8 cellular contexts compared by ENCODE assay signal in the genomic region with DNA sequence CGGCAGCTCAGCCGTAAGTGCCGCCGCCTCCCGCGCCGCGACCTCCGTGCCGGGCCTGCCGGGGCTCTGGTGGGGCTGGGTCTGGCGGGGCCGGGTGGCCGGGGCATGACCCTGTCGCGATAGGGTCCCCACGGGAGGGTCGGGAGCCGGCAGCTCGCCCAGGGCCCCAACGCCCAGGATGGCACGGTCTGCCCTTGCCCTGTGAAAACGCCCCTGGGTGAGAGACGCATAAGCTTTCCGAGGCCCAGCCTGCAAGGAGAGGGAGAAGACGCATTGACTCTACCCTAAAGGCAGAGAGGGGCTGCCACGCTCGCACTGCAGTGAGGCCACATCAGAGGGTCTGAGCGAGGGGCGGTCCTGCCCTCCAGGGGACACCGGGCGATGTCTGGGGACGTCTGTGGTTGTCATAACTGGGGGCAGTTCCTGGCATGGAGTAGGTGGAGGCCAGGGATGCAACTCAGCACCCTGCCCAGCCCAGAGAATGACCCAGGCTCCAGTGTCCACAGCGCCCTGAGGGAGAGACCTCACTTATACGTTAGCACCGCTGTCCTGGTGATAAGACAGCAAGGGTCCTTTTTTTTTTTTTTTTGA. TPM values are rescaled to one million over a fixed set of nuclear protein-coding genes. Genes with fewer than 3 reads are reported as not detected.
DNase-seq lines count a peak whose midpoint lies in the region; ATAC-seq and TF ChIP-seq lines count a peak whose summit lies in the region.

No MANE protein-coding gene starts in this region.

- H3K9ac ChIP-seq in HCT116 (ENCODE audit: low read length): peak overlapping the region; percentile 79

- DNase-seq in EH (ENCODE audit: low read depth) (peak; percentile 24), HCT116 (ENCODE audit: low read depth, low spot score) (no peak), SJSA1 (ENCODE audit: low read depth in 1 of 2, low spot score in 2 of 2) (no peak), epithelial cell of esophagus (ENCODE audit: low read depth) (no peak), nephron progenitor cell (no peak), H4 (ENCODE audit: low spot score) (no peak)

- peaks cover 22% of the 10 kb centered on the region for H3K9me3 Mint-ChIP-seq in nephron progenitor cell

- peaks cover 11% of the 10 kb centered on the region for H3K27me3 Mint-ChIP-seq in nephron progenitor cell (ENCODE audit: low read depth, poor library complexity)

- no peaks in the 10 kb centered on the region for H3K36me3 ChIP-seq in HCT116 (ENCODE audit: control insufficient read depth in 1 of 2, insufficient read depth in 2 of 2, low read length in 2 of 2)
- peaks cover 6% of the 10 kb centered on the region for H3K36me3 ChIP-seq in SJSA1

- H3K4me1 ChIP-seq in HCT116 (ENCODE audit: control insufficient read depth in 1 of 2, insufficient read depth in 2 of 2, low read length in 2 of 2) (peaks cover 6 to 18% of the 10 kb centered on the region in 2 experiments), SJSA1 (replicated peaks) (peaks cover 5% of the 10 kb centered on the region)

- H3K4me1 Mint-ChIP-seq in nephron progenitor cell: no peaks in the 10 kb centered on the region

- H3K27ac Mint-ChIP-seq in nephron progenitor cell: peak overlapping the region; percentile 84

- peak; percentile 35 for ATAC-seq in HCT116
- ATAC-seq in GM19455 (IDR thresholded peaks at IDR 0.05; ENCODE audit: unreplicated experiment): no peak
- ATAC-seq in GM18870 (IDR thresholded peaks at IDR 0.05; ENCODE audit: unreplicated experiment): no peak

- no peaks in the 10 kb centered on the region for H4K20me1 ChIP-seq in HCT116 (ENCODE audit: insufficient read depth)

- no peaks in the 10 kb centered on the region for H3K9me3 ChIP-seq in HCT116 (ENCODE audit: control insufficient read depth in 1 of 2, insufficient read depth in 1 of 2, low read depth in 1 of 2, low read length in 2 of 2)
- H3K9me3 ChIP-seq in SJSA1 (replicated peaks): no peaks in the 10 kb centered on the region; the same call in 1 of the 2 replicates

- 0 out of 2 replicates have a peak, but pooled peaks cover 4% of the 10 kb centered on the region for H3K79me2 ChIP-seq in HCT116 (ENCODE audit: insufficient read depth, low read length)

- no peak for TF ChIP-seq POLR2A in HCT116 (IDR thresholded peaks at IDR 0.05; ENCODE audit: borderline replicate concordance, extremely low read depth, insufficient read depth, insufficient read length)

- H2AFZ ChIP-seq in HCT116 (ENCODE audit: low read depth, low read length, poor library complexity, severe bottlenecking): no peak overlapping the region

- peak overlapping the region; percentile 65 to 95 for H3K4me3 ChIP-seq in HCT116 (replicated peaks in 1 of 2; ENCODE audit: low read depth in 1 of 2, low read length in 2 of 2)
- peak overlapping the region; percentile 86 for H3K4me3 ChIP-seq in SJSA1
- peak overlapping the region; percentile 82 for H3K4me3 ChIP-seq in epithelial cell of esophagus (ENCODE audit: low read length)

- H3K4me2 ChIP-seq in HCT116 (ENCODE audit: low read length): peak overlapping the region; percentile 98

- no peaks in the 10 kb centered on the region for H3K9me2 ChIP-seq in HCT116 (ENCODE audit: insufficient read depth)

- no peak for TF ChIP-seq RAD21 in HCT116 (IDR thresholded peaks at IDR 0.05; ENCODE audit: low read depth)

- H3K4me3 Mint-ChIP-seq in nephron progenitor cell: peak overlapping the region; percentile 91

- intact Hi-C loops in HCT116 (cut with micrococcal nuclease): no loop called here

- POLR2A ChIA-PET in HCT116 (lab: Charles Lee): interaction anchor here (0.6 kb wide), 1 partner anchor 917 kb away, joined by 4 read pairs; no protein-coding TSS in a partner anchor

- H3K36me3 Mint-ChIP-seq in nephron progenitor cell (ENCODE audit: low read depth): peaks cover 41% of the 10 kb centered on the region

- CTCF ChIA-PET in HCT116 (lab: Charles Lee): no interaction called here

- BruUV-seq in HCT116 (replicated peaks; lab: Mats Ljungman, UMichigan): no TSS peak

- RAD21 ChIA-PET in HCT116 (lab: Charles Lee; ENCODE audit: low non-redundant PET in 1 of 2, low total read pairs in 2 of 2, uncharacterized antibody in 2 of 2, unreplicated experiment in 2 of 2): no interaction called here

- TF ChIP-seq CTCF in HCT116 (IDR thresholded peaks at IDR 0.05 in 2 of 3, conservative IDR thresholded peaks at IDR 0.05 in 1 of 3; ENCODE audit: borderline replicate concordance in 1 of 3, insufficient read depth in 1 of 3, low read depth in 2 of 3, low read length in 2 of 3) (no peak), epithelial cell of esophagus (IDR thresholded peaks at IDR 0.05; ENCODE audit: insufficient read depth, low read depth, low read length, missing control alignments) (no peak), nephron progenitor cell (IDR thresholded peaks at IDR 0.05) (no peak)

- no peaks in the 10 kb centered on the region for H3K27me3 ChIP-seq in HCT116 (ENCODE audit: insufficient read depth, low read length)
- H3K27me3 ChIP-seq in SJSA1 (replicated peaks): no peaks in the 10 kb centered on the region

- H3K27ac ChIP-seq in HCT116 (ENCODE audit: low read depth, low read length) (peak overlapping the region; percentile 53; the same call in 1 of the 2 replicates), SJSA1 (no peak overlapping the region; the same call in 1 of the 2 replicates)

TF ChIP-seq in HCT116, 20 proteins besides CTCF, POLR2A, EP300 and RAD21:
- TF ChIP-seq SP1 (IDR thresholded peaks at IDR 0.05; ENCODE audit: low read depth) (no peak), ELF1 (IDR thresholded peaks at IDR 0.05; ENCODE audit: borderline replicate concordance, low read depth) (no peak), POLR2AphosphoS5 (IDR thresholded peaks at IDR 0.05; ENCODE audit: low read depth, low read length) (no peak), ZFX (IDR thresholded peaks at IDR 0.05) (peak; percentile 78; the same call in 1 of the 2 replicates), CBX3 (IDR thresholded peaks at IDR 0.05; ENCODE audit: low read depth) (no peak), EZH2phosphoT487 (IDR thresholded peaks at IDR 0.05; ENCODE audit: borderline replicate concordance) (no peak)

RNA-seq across cellular contexts. Expression of gene ZNF554, which starts 0.5 kb away (rescaled TPM):
- 4.0 TPM for total RNA-seq in HCT116 (2021; ENCODE audit: unreplicated experiment)
- polyA plus RNA-seq in HCT116 (2012): 1.8 and 2.4 TPM in 2 replicates
- total RNA-seq in SJSA1 (2014; rRNA removed; shearing (Covaris generic)): 1.7 and 2.7 TPM in 2 replicates
- 1.5 and 1.8 TPM in 2 replicates for total RNA-seq in H4 (2014; rRNA removed; shearing (Covaris generic))

RNA-seq across cellular contexts. Expression of gene ZNF555, which starts 21.1 kb away (rescaled TPM):
- total RNA-seq in HCT116 (2021; ENCODE audit: unreplicated experiment): 4.5 TPM
- 1.2 and 2.1 TPM in 2 replicates for polyA plus RNA-seq in HCT116 (2012)
- total RNA-seq in SJSA1 (2014; rRNA removed; shearing (Covaris generic)): 2.9 and 5.2 TPM in 2 replicates
- total RNA-seq in H4 (2014; rRNA removed; shearing (Covaris generic)): 3.0 and 4.8 TPM in 2 replicates

RNA-seq across cellular contexts. Expression of gene THOP1, which starts 34.9 kb away (rescaled TPM):
- 201 TPM for total RNA-seq in HCT116 (2021; ENCODE audit: unreplicated experiment)
- 208 and 220 TPM in 2 replicates for polyA plus RNA-seq in HCT116 (2012)
- total RNA-seq in SJSA1 (2014; rRNA removed; shearing (Covaris generic)): 146 and 185 TPM in 2 replicates
- total RNA-seq in H4 (2014; rRNA removed; shearing (Covaris generic)): 74.8 and 107 TPM in 2 replicates

RNA-seq across cellular contexts. Expression of gene SGTA, which starts 37.1 kb away (rescaled TPM):
- total RNA-seq in HCT116 (2021; ENCODE audit: unreplicated experiment): 109 TPM
- polyA plus RNA-seq in HCT116 (2012): 87.8 and 92.7 TPM in 2 replicates
- 56.5 and 67.0 TPM in 2 replicates for total RNA-seq in SJSA1 (2014; rRNA removed; shearing (Covaris generic))
- total RNA-seq in H4 (2014; rRNA removed; shearing (Covaris generic)): 47.0 and 53.4 TPM in 2 replicates

RNA-seq across cellular contexts. Expression of gene ZNF556, which starts 46.9 kb away (rescaled TPM):
- total RNA-seq in HCT116 (2021; ENCODE audit: unreplicated experiment): not detected
- 0.03 TPM in 1 of 2 replicates, not detected in the other for polyA plus RNA-seq in HCT116 (2012)
- total RNA-seq in SJSA1 (2014; rRNA removed; shearing (Covaris generic)): 0.08 and 0.09 TPM in 2 replicates
- not detected in 2 replicates for total RNA-seq in H4 (2014; rRNA removed; shearing (Covaris generic))
